ENCODE assay signal across 16 cellular contexts in the genomic region with DNA sequence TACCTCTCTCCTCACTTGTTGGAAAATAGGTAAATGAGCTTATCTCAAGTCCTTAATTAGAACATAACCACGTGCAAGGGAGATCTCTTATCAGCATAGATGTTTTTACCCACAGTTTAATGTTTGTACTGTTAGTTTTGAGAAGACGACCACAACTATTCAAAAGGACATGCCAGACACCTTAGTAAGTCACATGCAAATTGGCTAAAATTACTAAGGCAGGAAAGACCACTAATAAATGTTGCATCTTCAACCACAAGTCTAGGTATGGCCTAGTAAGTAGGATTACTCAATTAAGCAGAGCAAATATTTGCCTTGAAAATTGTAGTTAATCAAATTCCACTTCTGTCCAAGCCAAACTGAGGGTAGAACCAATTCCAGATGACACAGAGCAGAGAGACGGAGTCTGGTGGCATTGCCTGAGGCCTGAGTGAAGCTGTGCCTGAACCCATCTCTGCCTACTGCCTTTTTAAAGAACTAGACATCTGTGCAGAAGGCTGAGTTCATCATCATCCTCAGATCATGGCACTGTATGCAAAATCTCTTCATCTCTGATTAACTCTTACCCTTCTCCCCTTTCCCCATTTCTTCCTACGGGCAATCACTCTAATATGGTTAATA. TPM values are rescaled to one million over a fixed set of nuclear protein-coding genes. Genes with fewer than 3 reads are reported as not detected.
A peak's percentile ranks its signal among the peaks of the same experiment; 100 is the strongest.
DNase-seq lines count a peak whose midpoint lies in the region; ATAC-seq, FAIRE-seq and TF ChIP-seq lines count a peak whose summit lies in the region.
"Had no signal": no experiment of that assay in that cellular context is flagged by ENCODE, and none has a peak within 500 bp of the region (broad histone marks: within the 10 kb centered on the region; RNA-seq: fewer than 3 reads in every experiment).

No MANE protein-coding gene starts in this region.

- H3K9me3 ChIP-seq in AG04450 (ENCODE audit: control insufficient read depth, insufficient read depth, low read length) = no peaks in the 10 kb centered on the region
- H3K9me3 ChIP-seq in GM23248 (ENCODE audit: low read depth) = no peaks in the 10 kb centered on the region
- H3K9me3 ChIP-seq in pancreas = no peaks in the 10 kb centered on the region
- H3K9me3 ChIP-seq: sigmoid colon, tibial artery had no signal

- intact Hi-C loops in activated T-helper 1 cell treated with anti-CD3 and anti-CD28 coated beads, Interleukin-12 subunit alpha, Interleukin-12 subunit beta, Interleukin-2, Interleukin-4 antibody, amounts not matched to agents 30 ng/mL and 10 ng/mL and 1 ng/mL, durations not matched to agents 14 hours and 24 hours and 36 hours (cut with micrococcal nuclease) = loop anchor here (1.0 kb wide), 1 partner anchor 29 kb away; the partner anchor contains the start of gene CHST11
- intact Hi-C loops in pancreas (cut with DNase I) = no loop called here

- peaks cover 24% of the 10 kb centered on the region for H3K4me1 Mint-ChIP-seq in activated T-helper 1 cell treated with anti-CD3 and anti-CD28 coated beads, Interleukin-12 subunit alpha, Interleukin-12 subunit beta, Interleukin-2, Interleukin-4 antibody, amounts not matched to agents 30 ng/mL and 10 ng/mL and 1 ng/mL, durations not matched to agents 14 hours and 24 hours and 36 hours (ENCODE audit: low read depth)

- H3F3A ChIP-seq in GM23248 (ENCODE audit: insufficient read depth) = peaks cover 11% of the 10 kb centered on the region; the same call in 1 of the 2 replicates

- H4K20me1 ChIP-seq in GM23248 (ENCODE audit: insufficient read depth) = no peaks in the 10 kb centered on the region

- H3K4me2 ChIP-seq in GM23248 (ENCODE audit: unreplicated experiment) = no peak overlapping the region

- no peak for FAIRE-seq in pancreas (lab: Jason Lieb, UNC)
- FAIRE-seq: GM19239 had no signal

- H3K27me3 ChIP-seq in AG04450 (ENCODE audit: control insufficient read depth, insufficient read depth, low read length) (peaks cover 9% of the 10 kb centered on the region), GM23248 (replicated peaks; ENCODE audit: insufficient read depth) (peaks cover 75% of the 10 kb centered on the region), pancreas (no peaks in the 10 kb centered on the region)
- H3K27me3 ChIP-seq: sigmoid colon, tibial artery had no signal

- peak overlapping the region; percentile 46 for H3K27ac Mint-ChIP-seq in activated T-helper 1 cell treated with anti-CD3 and anti-CD28 coated beads, Interleukin-12 subunit alpha, Interleukin-12 subunit beta, Interleukin-2, Interleukin-4 antibody, amounts not matched to agents 30 ng/mL and 10 ng/mL and 1 ng/mL, durations not matched to agents 14 hours and 24 hours and 36 hours

- H3K9me2 ChIP-seq in GM23248 (ENCODE audit: insufficient read depth) = no peaks in the 10 kb centered on the region

- POLR2A ChIA-PET in AG04450 (lab: Yijun Ruan, JAX) = no interaction called here

- no peaks in the 10 kb centered on the region for H3K79me2 ChIP-seq in GM23248 (ENCODE audit: insufficient read depth)

- H3K27me3 Mint-ChIP-seq in activated T-helper 1 cell treated with anti-CD3 and anti-CD28 coated beads, Interleukin-12 subunit alpha, Interleukin-12 subunit beta, Interleukin-2, Interleukin-4 antibody, amounts not matched to agents 30 ng/mL and 10 ng/mL and 1 ng/mL, durations not matched to agents 14 hours and 24 hours and 36 hours (ENCODE audit: insufficient read depth) = peaks cover 4% of the 10 kb centered on the region

- in situ Hi-C loops in GM23248 (cut with MboI) (no loop called here), KBM-7 (cut with MboI; ENCODE audit: low pct_unique_long_range_greater_than_20kb, low sequenced_read_pairs) (no loop called here)

- H3K4me1 ChIP-seq in GM23248 (ENCODE audit: insufficient read depth) (no peaks in the 10 kb centered on the region), pancreas (peaks cover 0 to 4% (median 3%) of the 10 kb centered on the region in 3 donors)
- H3K4me1 ChIP-seq: sigmoid colon, tibial artery had no signal

- no peaks in the 10 kb centered on the region for H3K36me3 ChIP-seq in GM23248 (ENCODE audit: low read depth)
- H3K36me3 ChIP-seq in pancreas = no peaks in the 10 kb centered on the region
- H3K36me3 ChIP-seq: sigmoid colon, tibial artery had no signal

- no peaks in the 10 kb centered on the region for H3K9me3 Mint-ChIP-seq in activated T-helper 1 cell treated with anti-CD3 and anti-CD28 coated beads, Interleukin-12 subunit alpha, Interleukin-12 subunit beta, Interleukin-2, Interleukin-4 antibody, amounts not matched to agents 30 ng/mL and 10 ng/mL and 1 ng/mL, durations not matched to agents 14 hours and 24 hours and 36 hours

- H2AFZ ChIP-seq in GM23248 = no peak overlapping the region

- H3K27ac ChIP-seq in AG04450 (ENCODE audit: low read depth, low read length) = no peak overlapping the region
- no peak overlapping the region for H3K27ac ChIP-seq in GM23248
- H3K27ac ChIP-seq in pancreas = no peak overlapping the region
- H3K27ac ChIP-seq: C4-2B, sigmoid colon, tibial artery had no signal

- no peak overlapping the region for H3K9ac ChIP-seq in GM23248

- DNase-seq in AG04450 (ENCODE audit: low read depth, low spot score) (peak; percentile 24), GM23248 (peak; percentile 65), foreskin fibroblast (peak; percentile 50 to 61), T-helper 1 cell (no peak), pancreas (no peak), KBM-7 (no peak)
- DNase-seq in activated T-helper 1 cell treated with anti-CD3 and anti-CD28 coated beads, Interleukin-12 subunit alpha, Interleukin-12 subunit beta, Interleukin-2, Interleukin-4 antibody, amounts not matched to agents 30 ng/mL and 10 ng/mL and 1 ng/mL, durations not matched to agents 14 hours and 24 hours and 36 hours (ENCODE audit: low spot score) = no peak
- DNase-seq: activated CD4-positive, alpha-beta T cell treated with anti-CD3 and anti-CD28 coated beads for 1 hour; activated naive CD4-positive, alpha-beta T cell treated with anti-CD3 and anti-CD28 coated beads, Interleukin-2, amount 50 U/mL, for 16 hours; MV-4-11; NCI-H510A; sigmoid colon; tibial artery had no signal

- CTCF ChIA-PET in AG04450 (lab: Charles Lee) = interaction anchor here (1.9 kb wide), 1 partner anchor 45 kb away, joined by 7 read pairs; no protein-coding TSS in a partner anchor

- ATAC-seq in pancreas (no peak), HG02973 (IDR thresholded peaks at IDR 0.05; ENCODE audit: unreplicated experiment) (no peak)

- peaks cover 3% of the 10 kb centered on the region for H3K36me3 Mint-ChIP-seq in activated T-helper 1 cell treated with anti-CD3 and anti-CD28 coated beads, Interleukin-12 subunit alpha, Interleukin-12 subunit beta, Interleukin-2, Interleukin-4 antibody, amounts not matched to agents 30 ng/mL and 10 ng/mL and 1 ng/mL, durations not matched to agents 14 hours and 24 hours and 36 hours (ENCODE audit: low read depth)

- no peak overlapping the region for H3K4me3 ChIP-seq in AG04450 (ENCODE audit: low read depth, low read length)
- H3K4me3 ChIP-seq in GM23248 = no peak overlapping the region
- no peak overlapping the region for H3K4me3 ChIP-seq in foreskin fibroblast (ENCODE audit: low read depth in 1 of 2, low read length in 2 of 2)
- H3K4me3 ChIP-seq in pancreas = no peak overlapping the region
- H3K4me3 ChIP-seq: sigmoid colon, tibial artery had no signal

- no peak overlapping the region for H3K4me3 Mint-ChIP-seq in activated T-helper 1 cell treated with anti-CD3 and anti-CD28 coated beads, Interleukin-12 subunit alpha, Interleukin-12 subunit beta, Interleukin-2, Interleukin-4 antibody, amounts not matched to agents 30 ng/mL and 10 ng/mL and 1 ng/mL, durations not matched to agents 14 hours and 24 hours and 36 hours

- no peak for TF ChIP-seq CTCF in AG04450 (IDR thresholded peaks at IDR 0.05; ENCODE audit: low read depth, low read length)
- no peak for TF ChIP-seq CTCF in foreskin fibroblast (IDR thresholded peaks at IDR 0.05; ENCODE audit: low read depth, low read length)
- TF ChIP-seq CTCF in pancreas (IDR thresholded peaks at IDR 0.05) = no peak

- WGBS in GM23248 (ENCODE audit: low coverage in 1 of 2, low lambda C conversion rate in 2 of 2, missing lambda C conversion rate in 2 of 2), 2 experiments = 42 to 46% methylated on average over 4 of the region's 4 CpGs
- 64 to 67% methylated on average over 4 of the region's 4 CpGs for WGBS in pancreas, 2 donors

RNA-seq across cellular contexts. Expression of gene CHST11, which starts 29.7 kb away (rescaled TPM):
- polyA plus RNA-seq in AG04450 (2011; rRNA removed) (2.7 and 3.6 TPM in 2 replicates), GM23248 (2016; fragmentation: Nextera tagmentation; extraction: Ambion mirVana) (3.7 TPM in 2 replicates), pancreas (1 to 10 TPM; 1.1 to 2.9 TPM)
- 3.5 and 4.3 TPM in 2 replicates for polyA minus RNA-seq in AG04450 (2011; rRNA and poly(A)+ RNA removed)
- 5.4 and 18.1 TPM in 2 replicates for total RNA-seq in GM23248 (2014; rRNA removed; shearing (Covaris generic))
- total RNA-seq in activated T-helper 1 cell treated with anti-CD3 and anti-CD28 coated beads, Interleukin-12 subunit alpha, Interleukin-12 subunit beta, Interleukin-2, Interleukin-4 antibody, amounts not matched to agents 30 ng/mL and 10 ng/mL and 1 ng/mL, durations not matched to agents 14 hours and 24 hours and 36 hours = 69.8 and 70.7 TPM in 2 replicates
- 10 to 100 TPM in 3 of 6 donors, 1 to 10 TPM in 3; 3.8 to 14.8 (median 9.8) TPM for total RNA-seq in pancreas

Comparison
In these comparisons a context has a peak if more than half of its experiments do, and no peak if none do; other contexts are left out.
1. DNase-seq: peak in AG04450 (single experiment), GM23248 (single experiment) and foreskin fibroblast (2 of 2); none in activated T-helper 1 cell treated with anti-CD3 and anti-CD28 coated beads, Interleukin-12 subunit alpha, Interleukin-12 subunit beta, Interleukin-2, Interleukin-4 antibody, amounts not matched to agents 30 ng/mL and 10 ng/mL and 1 ng/mL, durations not matched to agents 14 hours and 24 hours and 36 hours (single experiment), T-helper 1 cell (0 of 5), pancreas (0 of 6) and KBM-7 (single experiment).